Comparison of ENCODE assay signal across 1 cellular context in the genomic region with DNA sequence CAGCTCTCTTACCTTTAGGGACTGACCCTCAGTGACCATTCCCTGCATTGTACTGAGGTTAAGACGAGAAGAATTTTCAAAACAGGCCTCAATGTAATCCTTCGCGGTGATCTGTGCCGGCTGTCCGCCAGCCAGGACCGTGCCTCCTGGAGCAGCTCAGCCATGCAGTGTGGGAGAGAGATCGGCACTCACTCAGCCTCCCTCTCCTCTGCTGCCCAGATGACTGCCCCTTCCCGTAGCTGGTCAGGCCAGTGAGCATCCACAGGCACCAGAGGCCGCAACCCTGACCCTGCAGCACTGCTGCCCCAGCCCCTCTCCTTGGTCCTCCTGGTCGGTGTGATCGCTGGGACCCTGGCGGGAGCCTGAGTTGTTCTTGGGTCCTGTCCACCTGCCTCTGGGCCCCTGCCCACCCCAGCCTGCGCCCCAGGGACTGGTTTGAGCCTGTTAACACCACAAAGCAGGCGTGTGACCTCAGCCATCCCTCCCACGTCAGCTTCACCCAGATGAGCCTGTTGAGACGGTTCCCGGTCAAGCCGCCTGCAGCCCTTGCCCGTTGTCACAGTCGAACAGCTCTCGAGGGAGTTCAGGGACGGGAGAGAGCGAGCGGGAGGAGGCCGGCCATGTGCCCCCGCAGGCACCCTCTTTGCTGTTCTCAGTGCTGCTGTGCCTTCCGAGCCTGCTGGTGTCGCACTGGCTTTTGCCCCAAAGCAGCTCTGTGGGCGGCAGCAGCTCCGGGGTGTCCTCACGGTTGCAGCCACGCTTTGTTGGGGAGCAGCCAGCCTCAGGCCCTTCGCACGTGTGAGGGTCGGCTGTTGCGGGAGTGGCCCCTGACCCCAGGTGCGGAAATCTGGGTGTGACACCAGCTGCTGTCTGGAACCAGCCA.
TF ChIP-seq lines count a peak whose summit lies in the region.

No MANE protein-coding gene starts in this region.

TF ChIP-seq in H1, 55 proteins besides CTCF, POLR2A, EP300 and RAD21 (continued from another document):
- TF ChIP-seq, protein P1, sequence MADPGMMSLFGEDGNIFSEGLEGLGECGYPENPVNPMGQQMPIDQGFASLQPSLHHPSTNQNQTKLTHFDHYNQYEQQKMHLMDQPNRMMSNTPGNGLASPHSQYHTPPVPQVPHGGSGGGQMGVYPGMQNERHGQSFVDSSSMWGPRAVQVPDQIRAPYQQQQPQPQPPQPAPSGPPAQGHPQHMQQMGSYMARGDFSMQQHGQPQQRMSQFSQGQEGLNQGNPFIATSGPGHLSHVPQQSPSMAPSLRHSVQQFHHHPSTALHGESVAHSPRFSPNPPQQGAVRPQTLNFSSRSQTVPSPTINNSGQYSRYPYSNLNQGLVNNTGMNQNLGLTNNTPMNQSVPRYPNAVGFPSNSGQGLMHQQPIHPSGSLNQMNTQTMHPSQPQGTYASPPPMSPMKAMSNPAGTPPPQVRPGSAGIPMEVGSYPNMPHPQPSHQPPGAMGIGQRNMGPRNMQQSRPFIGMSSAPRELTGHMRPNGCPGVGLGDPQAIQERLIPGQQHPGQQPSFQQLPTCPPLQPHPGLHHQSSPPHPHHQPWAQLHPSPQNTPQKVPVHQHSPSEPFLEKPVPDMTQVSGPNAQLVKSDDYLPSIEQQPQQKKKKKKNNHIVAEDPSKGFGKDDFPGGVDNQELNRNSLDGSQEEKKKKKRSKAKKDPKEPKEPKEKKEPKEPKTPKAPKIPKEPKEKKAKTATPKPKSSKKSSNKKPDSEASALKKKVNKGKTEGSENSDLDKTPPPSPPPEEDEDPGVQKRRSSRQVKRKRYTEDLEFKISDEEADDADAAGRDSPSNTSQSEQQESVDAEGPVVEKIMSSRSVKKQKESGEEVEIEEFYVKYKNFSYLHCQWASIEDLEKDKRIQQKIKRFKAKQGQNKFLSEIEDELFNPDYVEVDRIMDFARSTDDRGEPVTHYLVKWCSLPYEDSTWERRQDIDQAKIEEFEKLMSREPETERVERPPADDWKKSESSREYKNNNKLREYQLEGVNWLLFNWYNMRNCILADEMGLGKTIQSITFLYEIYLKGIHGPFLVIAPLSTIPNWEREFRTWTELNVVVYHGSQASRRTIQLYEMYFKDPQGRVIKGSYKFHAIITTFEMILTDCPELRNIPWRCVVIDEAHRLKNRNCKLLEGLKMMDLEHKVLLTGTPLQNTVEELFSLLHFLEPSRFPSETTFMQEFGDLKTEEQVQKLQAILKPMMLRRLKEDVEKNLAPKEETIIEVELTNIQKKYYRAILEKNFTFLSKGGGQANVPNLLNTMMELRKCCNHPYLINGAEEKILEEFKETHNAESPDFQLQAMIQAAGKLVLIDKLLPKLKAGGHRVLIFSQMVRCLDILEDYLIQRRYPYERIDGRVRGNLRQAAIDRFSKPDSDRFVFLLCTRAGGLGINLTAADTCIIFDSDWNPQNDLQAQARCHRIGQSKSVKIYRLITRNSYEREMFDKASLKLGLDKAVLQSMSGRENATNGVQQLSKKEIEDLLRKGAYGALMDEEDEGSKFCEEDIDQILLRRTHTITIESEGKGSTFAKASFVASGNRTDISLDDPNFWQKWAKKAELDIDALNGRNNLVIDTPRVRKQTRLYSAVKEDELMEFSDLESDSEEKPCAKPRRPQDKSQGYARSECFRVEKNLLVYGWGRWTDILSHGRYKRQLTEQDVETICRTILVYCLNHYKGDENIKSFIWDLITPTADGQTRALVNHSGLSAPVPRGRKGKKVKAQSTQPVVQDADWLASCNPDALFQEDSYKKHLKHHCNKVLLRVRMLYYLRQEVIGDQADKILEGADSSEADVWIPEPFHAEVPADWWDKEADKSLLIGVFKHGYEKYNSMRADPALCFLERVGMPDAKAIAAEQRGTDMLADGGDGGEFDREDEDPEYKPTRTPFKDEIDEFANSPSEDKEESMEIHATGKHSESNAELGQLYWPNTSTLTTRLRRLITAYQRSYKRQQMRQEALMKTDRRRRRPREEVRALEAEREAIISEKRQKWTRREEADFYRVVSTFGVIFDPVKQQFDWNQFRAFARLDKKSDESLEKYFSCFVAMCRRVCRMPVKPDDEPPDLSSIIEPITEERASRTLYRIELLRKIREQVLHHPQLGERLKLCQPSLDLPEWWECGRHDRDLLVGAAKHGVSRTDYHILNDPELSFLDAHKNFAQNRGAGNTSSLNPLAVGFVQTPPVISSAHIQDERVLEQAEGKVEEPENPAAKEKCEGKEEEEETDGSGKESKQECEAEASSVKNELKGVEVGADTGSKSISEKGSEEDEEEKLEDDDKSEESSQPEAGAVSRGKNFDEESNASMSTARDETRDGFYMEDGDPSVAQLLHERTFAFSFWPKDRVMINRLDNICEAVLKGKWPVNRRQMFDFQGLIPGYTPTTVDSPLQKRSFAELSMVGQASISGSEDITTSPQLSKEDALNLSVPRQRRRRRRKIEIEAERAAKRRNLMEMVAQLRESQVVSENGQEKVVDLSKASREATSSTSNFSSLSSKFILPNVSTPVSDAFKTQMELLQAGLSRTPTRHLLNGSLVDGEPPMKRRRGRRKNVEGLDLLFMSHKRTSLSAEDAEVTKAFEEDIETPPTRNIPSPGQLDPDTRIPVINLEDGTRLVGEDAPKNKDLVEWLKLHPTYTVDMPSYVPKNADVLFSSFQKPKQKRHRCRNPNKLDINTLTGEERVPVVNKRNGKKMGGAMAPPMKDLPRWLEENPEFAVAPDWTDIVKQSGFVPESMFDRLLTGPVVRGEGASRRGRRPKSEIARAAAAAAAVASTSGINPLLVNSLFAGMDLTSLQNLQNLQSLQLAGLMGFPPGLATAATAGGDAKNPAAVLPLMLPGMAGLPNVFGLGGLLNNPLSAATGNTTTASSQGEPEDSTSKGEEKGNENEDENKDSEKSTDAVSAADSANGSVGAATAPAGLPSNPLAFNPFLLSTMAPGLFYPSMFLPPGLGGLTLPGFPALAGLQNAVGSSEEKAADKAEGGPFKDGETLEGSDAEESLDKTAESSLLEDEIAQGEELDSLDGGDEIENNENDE (IDR thresholded peaks at IDR 0.05; ENCODE audit: insufficient replicate concordance, low read length): no peak
- TF ChIP-seq SAP30 (IDR thresholded peaks at IDR 0.05; ENCODE audit: insufficient read depth, insufficient replicate concordance, low read length) (no peak), ZNF274 (IDR thresholded peaks at IDR 0.05; ENCODE audit: borderline replicate concordance, extremely low read depth, low read length) (no peak), MAFK (IDR thresholded peaks at IDR 0.05; ENCODE audit: low read depth, low read length) (no peak)
